ENCODE assay signal across 1 cellular context in genomic region chrX:64642482-64642881, GRCh38.
TF ChIP-seq lines count a peak whose summit lies in the region.

No MANE protein-coding gene starts in this region.

TF ChIP-seq in HCT116, 20 proteins besides CTCF, POLR2A, EP300 and RAD21 (continued from another document):
- no peak for TF ChIP-seq REST (IDR thresholded peaks at IDR 0.05; ENCODE audit: low read depth)
- TF ChIP-seq SP1 (IDR thresholded peaks at IDR 0.05; ENCODE audit: low read depth), result no peak
- TF ChIP-seq FOSL1 (IDR thresholded peaks at IDR 0.05; ENCODE audit: low read depth), result no peak
